ENCODE assay signal across 16 cellular contexts in genomic region chr19:1145635-1146417, GRCh38. TPM values are rescaled to one million over a fixed set of nuclear protein-coding genes. Genes with fewer than 3 reads are reported as not detected.
DNase-seq lines count a peak whose midpoint lies in the region; ATAC-seq, FAIRE-seq and TF ChIP-seq lines count a peak whose summit lies in the region.
"Had no signal": no experiment of that assay in that cellular context is flagged by ENCODE, and none has a peak within 500 bp of the region (broad histone marks: within the 10 kb centered on the region; RNA-seq: fewer than 3 reads in every experiment).

No MANE protein-coding gene starts in this region.

- H3K27ac ChIP-seq in HepG2 (ENCODE audit: extremely low read length, insufficient read depth, low read length) (no peak overlapping the region), right lobe of liver (no peak overlapping the region), A673 (ENCODE audit: low read depth, low read length, poor library complexity, severe bottlenecking) (no peak overlapping the region)
- no peak overlapping the region for H3K27ac ChIP-seq in CD8-positive, alpha-beta memory T cell (ENCODE audit: low read depth, low read length)
- H3K27ac ChIP-seq: 22Rv1, SK-N-MC had no signal

- FAIRE-seq in HepG2 (lab: Jason Lieb, UNC), result no peak

- POLR2A ChIA-PET in HepG2 (lab: Yijun Ruan, JAX), result no interaction called here
- POLR2A ChIA-PET in A673 (lab: Charles Lee; ENCODE audit: low non-redundant PET), result no interaction called here
- POLR2A ChIA-PET in CD8-positive, alpha-beta memory T cell (lab: Charles Lee), result no interaction called here

- H3K4me3 ChIP-seq in HepG2 (replicated peaks in 1 of 3; ENCODE audit: insufficient read depth in 1 of 3, low read depth in 2 of 3, low read length in 3 of 3) (no peak overlapping the region), right lobe of liver (no peak overlapping the region), iPS-15b (ENCODE audit: low read depth, low read length) (no peak overlapping the region), A673 (ENCODE audit: low read depth, low read length, poor library complexity, severe bottlenecking) (no peak overlapping the region)
- no peak overlapping the region for H3K4me3 ChIP-seq in CD8-positive, alpha-beta memory T cell (ENCODE audit: low read length)
- H3K4me3 ChIP-seq: SK-N-MC had no signal

- H2AFZ ChIP-seq in HepG2 (ENCODE audit: low read length), result no peak overlapping the region

- no peak for TF ChIP-seq POLR2A in HepG2 (IDR thresholded peaks at IDR 0.05; ENCODE audit: insufficient read depth in 1 of 2, low read depth in 2 of 2, low read length in 2 of 2)
- TF ChIP-seq POLR2A in right lobe of liver (IDR thresholded peaks at IDR 0.05), result no peak

- TF ChIP-seq RAD21 in HepG2 (CRISPR knock-in tag; IDR thresholded peaks at IDR 0.05), result no peak

- WGBS in HepG2 (ENCODE audit: low lambda C conversion rate), result 98% methylated on average over 14 of the region's 26 CpGs
- WGBS in right lobe of liver (ENCODE audit: insufficient coverage, low coverage, low lambda C conversion rate, missing lambda C conversion rate), result 100% methylated on average over 2 of the region's 26 CpGs

- ATAC-seq in HepG2 (no peak), right lobe of liver (no peak)

- CTCF ChIA-PET in HepG2 (lab: Yijun Ruan, JAX; ENCODE audit: low intra/inter-chr PET ratio, low total read pairs) (no interaction called here), A673 (lab: Charles Lee) (no interaction called here)
- CTCF ChIA-PET in CD8-positive, alpha-beta memory T cell (lab: Charles Lee), result interaction anchor here (1.3 kb wide), 1 partner anchor 16 kb away, joined by 3 read pairs; no protein-coding TSS in a partner anchor

- intact Hi-C loops in HepG2 (cut with micrococcal nuclease; ENCODE audit: unreplicated experiment), result no loop called here
- intact Hi-C loops in right lobe of liver (cut with DNase I), result no loop called here
- intact Hi-C loops in A673 (cut with micrococcal nuclease; ENCODE audit: unreplicated experiment), result no loop called here

- H3K4me1 ChIP-seq in HepG2 (ENCODE audit: insufficient read depth, low read length) (no peaks in the 10 kb centered on the region), right lobe of liver (no peaks in the 10 kb centered on the region), iPS-15b (ENCODE audit: control insufficient read depth, insufficient read depth, low read length) (no peaks in the 10 kb centered on the region), A673 (ENCODE audit: insufficient read depth, low read length, poor library complexity, severe bottlenecking) (no peaks in the 10 kb centered on the region)
- no peaks in the 10 kb centered on the region for H3K4me1 ChIP-seq in CD8-positive, alpha-beta memory T cell (ENCODE audit: insufficient read depth, low read length)

- H3K9me3 ChIP-seq in HepG2 (ENCODE audit: low read length) (no peaks in the 10 kb centered on the region), right lobe of liver (no peaks in the 10 kb centered on the region), iPS-15b (ENCODE audit: control insufficient read depth, insufficient read depth, low read length) (no peaks in the 10 kb centered on the region), A673 (ENCODE audit: low read depth, low read length, poor library complexity, severe bottlenecking) (no peaks in the 10 kb centered on the region)
- no peaks in the 10 kb centered on the region for H3K9me3 ChIP-seq in CD8-positive, alpha-beta memory T cell (ENCODE audit: low read length)

- peaks cover 0 to 5% (median 4%) of the 10 kb centered on the region in 3 donors for H3K4me1 Mint-ChIP-seq in CD8-positive, alpha-beta memory T cell

- in situ Hi-C loops in HepG2 (cut with HindIII; ENCODE audit: extremely low pct_ligation_motif_present, low pct_unique_long_range_greater_than_20kb), result no loop called here

- no peaks in the 10 kb centered on the region for H3K9me3 Mint-ChIP-seq in CD8-positive, alpha-beta memory T cell

- BruUV-seq in HepG2 (replicated peaks; lab: Mats Ljungman, UMichigan), result no TSS peak
- BruUV-seq in A673 (replicated peaks; lab: Mats Ljungman, UMichigan), result no TSS peak

- no peak for DNase-seq in HepG2 (ENCODE audit: low spot score)
- no peak for DNase-seq in right lobe of liver
- DNase-seq in A673 (ENCODE audit: low spot score), result no peak
- DNase-seq in ureter (ENCODE audit: low spot score), result no peak
- no peak for DNase-seq in CD8-positive, alpha-beta memory T cell
- DNase-seq: DMS 273 treated with DMSO at 0.1 percent for 48 hours, DND-41, KBM-7, NCI-H1105 treated with DMSO at 0.1 percent for 48 hours, NCI-H1694, NCI-H2081 treated with DMSO at 0.1 percent for 48 hours, SHP77 had no signal

- no peaks in the 10 kb centered on the region for H4K20me1 ChIP-seq in HepG2 (ENCODE audit: insufficient read depth, low read length)

- H3K27me3 Mint-ChIP-seq in CD8-positive, alpha-beta memory T cell, result peaks cover 0 to 1% of the 10 kb centered on the region in 2 donors

- H3K27me3 ChIP-seq in HepG2 (ENCODE audit: control insufficient read depth in 1 of 2, insufficient read depth in 2 of 2, low read length in 2 of 2) (no peaks in the 10 kb centered on the region; a peak in 1 of 5 replicates), right lobe of liver (no peaks in the 10 kb centered on the region), iPS-15b (ENCODE audit: control insufficient read depth, insufficient read depth, low read length) (no peaks in the 10 kb centered on the region), A673 (replicated peaks; ENCODE audit: insufficient read depth, low read depth, low read length, poor library complexity) (no peaks in the 10 kb centered on the region)
- no peaks in the 10 kb centered on the region for H3K27me3 ChIP-seq in CD8-positive, alpha-beta memory T cell (ENCODE audit: insufficient read depth, low read length, poor library complexity, severe bottlenecking)

- TF ChIP-seq EP300 in HepG2 (IDR thresholded peaks at IDR 0.05; ENCODE audit: low read depth in 2 of 2, low read length in 2 of 2), result no peak
- TF ChIP-seq EP300 in HepG2 (CRISPR knock-in tag; IDR thresholded peaks at IDR 0.05; ENCODE audit: borderline replicate concordance), result no peak

- H3K27ac Mint-ChIP-seq in CD8-positive, alpha-beta memory T cell, result peak overlapping the region in 2 of 8 donors; percentile 10 to 60

- no peak overlapping the region for H3K4me3 Mint-ChIP-seq in CD8-positive, alpha-beta memory T cell
- H3K4me3 Mint-ChIP-seq: CD14-positive monocyte had no signal

- H3K9ac ChIP-seq in HepG2 (ENCODE audit: insufficient read depth, low read depth, low read length), result no peak overlapping the region
- peak overlapping the region; percentile 54 for H3K9ac ChIP-seq in iPS-15b (ENCODE audit: low read depth, low read length)

- TF ChIP-seq CTCF in HepG2 (CRISPR knock-in tag; IDR thresholded peaks at IDR 0.05) (no peak), right lobe of liver (IDR thresholded peaks at IDR 0.05) (no peak), A673 (conservative IDR thresholded peaks at IDR 0.05; ENCODE audit: low read depth, low read length) (no peak)

- peaks cover 11% of the 10 kb centered on the region in 2 experiments; a peak in 4 of 5 replicates for H3K36me3 ChIP-seq in HepG2 (replicated peaks in 1 of 2; ENCODE audit: control insufficient read depth in 1 of 2, insufficient read depth in 2 of 2, low read length in 2 of 2)
- H3K36me3 ChIP-seq in right lobe of liver, result peaks cover 0 to 7% (median 5%) of the 10 kb centered on the region in 4 donors
- peaks cover 20% of the 10 kb centered on the region for H3K36me3 ChIP-seq in iPS-15b (ENCODE audit: control insufficient read depth, insufficient read depth, low read length)
- H3K36me3 ChIP-seq in A673 (ENCODE audit: insufficient read depth, low read length, poor library complexity, severe bottlenecking), result no peaks in the 10 kb centered on the region
- H3K36me3 ChIP-seq in CD8-positive, alpha-beta memory T cell (ENCODE audit: insufficient read depth, low read length), result no peaks in the 10 kb centered on the region

- H3K4me2 ChIP-seq in HepG2 (ENCODE audit: low read depth, low read length), result no peak overlapping the region

- H3K36me3 Mint-ChIP-seq in CD8-positive, alpha-beta memory T cell, result peaks cover 5 to 39% (median 8%) of the 10 kb centered on the region in 3 donors

- H3K79me2 ChIP-seq in HepG2 (ENCODE audit: insufficient read depth, low read length), result no peaks in the 10 kb centered on the region

RNA-seq across cellular contexts. Expression of gene SBNO2, which starts 28.2 kb away (rescaled TPM):
- total RNA-seq in HepG2 (2016; rRNA removed; fragmentation: Illumina TruSeq; extraction: Trizol) (5.8 and 10.4 TPM in 2 replicates), right lobe of liver (10 to 100 TPM; 21.5 to 54.4 (median 25.5) TPM), A673 (2021) (46.9 and 51.8 TPM in 2 replicates), ureter (122 TPM)
- total RNA-seq in HepG2 (2016; cell fraction: cytosol; rRNA removed; fragmentation: Illumina TruSeq; extraction: Trizol; ENCODE audit: low read depth), result 3.3 and 3.8 TPM in 2 replicates
- total RNA-seq in HepG2 (2016; cell fraction: insoluble cytoplasmic fraction; rRNA removed; fragmentation: Illumina TruSeq; extraction: Trizol), result 6.5 and 12.4 TPM in 2 replicates
- total RNA-seq in HepG2 (2016; cell fraction: membrane; rRNA removed; fragmentation: Illumina TruSeq; extraction: Trizol), result 7.7 and 8.1 TPM in 2 replicates
- 10.4 and 12.1 TPM in 2 replicates for total RNA-seq in HepG2 (2016; cell fraction: nucleus; rRNA removed; fragmentation: Illumina TruSeq; extraction: Trizol)
- 8.6 and 10.8 TPM in 2 replicates for polyA plus RNA-seq in HepG2 (2011; rRNA removed)
- polyA plus RNA-seq in HepG2 (2011; cell fraction: cytosol; rRNA removed), result 4.1 and 8.0 TPM in 2 replicates
- polyA plus RNA-seq in HepG2 (2011; cell fraction: nucleus; rRNA removed), result 53.6 and 82.3 TPM in 2 replicates
- polyA plus RNA-seq in HepG2 (2012), result 10.8 and 11.3 TPM in 2 replicates
- polyA plus RNA-seq in HepG2 (2016; cell fraction: cytosol; fragmentation: Illumina TruSeq; extraction: Trizol; ENCODE audit: low read depth), result 1.0 and 1.1 TPM in 2 replicates
- 6.7 and 7.7 TPM in 2 replicates for polyA plus RNA-seq in HepG2 (2016; cell fraction: insoluble cytoplasmic fraction; fragmentation: Illumina TruSeq; extraction: Trizol; ENCODE audit: low read depth)
- polyA plus RNA-seq in HepG2 (2016; cell fraction: membrane; fragmentation: Illumina TruSeq; extraction: Trizol; ENCODE audit: low read depth), result 2.8 and 3.4 TPM in 2 replicates
- 33.1 and 36.3 TPM in 2 replicates for polyA plus RNA-seq in HepG2 (2016; cell fraction: nucleus; fragmentation: Illumina TruSeq; extraction: Trizol; ENCODE audit: insufficient read depth, low read depth)
- 21.5 and 30.2 TPM in 2 replicates for polyA minus RNA-seq in HepG2 (2011; rRNA and poly(A)+ RNA removed; ENCODE audit: low replicate concordance)
- 9.8 and 12.0 TPM in 2 replicates for polyA minus RNA-seq in HepG2 (2011; cell fraction: cytosol; rRNA and poly(A)+ RNA removed)
- 13.0 and 13.4 TPM in 2 replicates for polyA minus RNA-seq in HepG2 (2011; cell fraction: nucleus; rRNA and poly(A)+ RNA removed)
- 10 to 100 TPM; 59.0 to 61.0 TPM for total RNA-seq in CD8-positive, alpha-beta memory T cell
- polyA plus RNA-seq in CD8-positive, alpha-beta memory T cell, result 4.3 TPM

RNA-seq across cellular contexts. Expression of gene GPX4, which starts 42.0 kb away (rescaled TPM):
- total RNA-seq in HepG2 (2016; rRNA removed; fragmentation: Illumina TruSeq; extraction: Trizol) (426 and 535 TPM in 2 replicates), right lobe of liver (100 to 1,000 TPM; 204 to 389 (median 212) TPM), A673 (2021) (368 and 435 TPM in 2 replicates), ureter (213 TPM)
- total RNA-seq in HepG2 (2016; cell fraction: cytosol; rRNA removed; fragmentation: Illumina TruSeq; extraction: Trizol; ENCODE audit: low read depth), result 2,785 and 3,522 TPM in 2 replicates
- 340 and 561 TPM in 2 replicates for total RNA-seq in HepG2 (2016; cell fraction: insoluble cytoplasmic fraction; rRNA removed; fragmentation: Illumina TruSeq; extraction: Trizol)
- 1,902 and 2,313 TPM in 2 replicates for total RNA-seq in HepG2 (2016; cell fraction: membrane; rRNA removed; fragmentation: Illumina TruSeq; extraction: Trizol)
- total RNA-seq in HepG2 (2016; cell fraction: nucleus; rRNA removed; fragmentation: Illumina TruSeq; extraction: Trizol), result 168 and 177 TPM in 2 replicates
- polyA plus RNA-seq in HepG2 (2011; rRNA removed), result 613 and 728 TPM in 2 replicates
- polyA plus RNA-seq in HepG2 (2011; cell fraction: cytosol; rRNA removed), result 837 and 1,257 TPM in 2 replicates
- polyA plus RNA-seq in HepG2 (2011; cell fraction: nucleus; rRNA removed), result 557 and 562 TPM in 2 replicates
- 539 and 705 TPM in 2 replicates for polyA plus RNA-seq in HepG2 (2012)
- polyA plus RNA-seq in HepG2 (2016; cell fraction: cytosol; fragmentation: Illumina TruSeq; extraction: Trizol; ENCODE audit: low read depth), result 3,701 and 4,930 TPM in 2 replicates
- 454 and 583 TPM in 2 replicates for polyA plus RNA-seq in HepG2 (2016; cell fraction: insoluble cytoplasmic fraction; fragmentation: Illumina TruSeq; extraction: Trizol; ENCODE audit: low read depth)
- 2,313 and 2,706 TPM in 2 replicates for polyA plus RNA-seq in HepG2 (2016; cell fraction: membrane; fragmentation: Illumina TruSeq; extraction: Trizol; ENCODE audit: low read depth)
- polyA plus RNA-seq in HepG2 (2016; cell fraction: nucleus; fragmentation: Illumina TruSeq; extraction: Trizol; ENCODE audit: insufficient read depth, low read depth), result 387 and 420 TPM in 2 replicates
- 195 and 435 TPM in 2 replicates for polyA minus RNA-seq in HepG2 (2011; rRNA and poly(A)+ RNA removed; ENCODE audit: low replicate concordance)
- 211 and 241 TPM in 2 replicates for polyA minus RNA-seq in HepG2 (2011; cell fraction: cytosol; rRNA and poly(A)+ RNA removed)
- polyA minus RNA-seq in HepG2 (2011; cell fraction: nucleus; rRNA and poly(A)+ RNA removed), result 51.6 and 73.4 TPM in 2 replicates
- 100 to 1,000 TPM; 222 TPM for total RNA-seq in CD8-positive, alpha-beta memory T cell
- 373 TPM for polyA plus RNA-seq in CD8-positive, alpha-beta memory T cell

RNA-seq across cellular contexts. Expression of gene POLR2E, which starts 50.7 kb away (rescaled TPM):
- 140 TPM in 2 replicates for total RNA-seq in HepG2 (2016; rRNA removed; fragmentation: Illumina TruSeq; extraction: Trizol)
- 43.4 and 44.8 TPM in 2 replicates for total RNA-seq in HepG2 (2016; cell fraction: cytosol; rRNA removed; fragmentation: Illumina TruSeq; extraction: Trizol; ENCODE audit: low read depth)
- 135 and 141 TPM in 2 replicates for total RNA-seq in HepG2 (2016; cell fraction: insoluble cytoplasmic fraction; rRNA removed; fragmentation: Illumina TruSeq; extraction: Trizol)
- 89.0 and 92.5 TPM in 2 replicates for total RNA-seq in HepG2 (2016; cell fraction: membrane; rRNA removed; fragmentation: Illumina TruSeq; extraction: Trizol)
- 54.0 and 55.3 TPM in 2 replicates for total RNA-seq in HepG2 (2016; cell fraction: nucleus; rRNA removed; fragmentation: Illumina TruSeq; extraction: Trizol)
- polyA plus RNA-seq in HepG2 (2011; rRNA removed), result 272 and 305 TPM in 2 replicates
- 222 and 337 TPM in 2 replicates for polyA plus RNA-seq in HepG2 (2011; cell fraction: cytosol; rRNA removed)
- polyA plus RNA-seq in HepG2 (2011; cell fraction: nucleus; rRNA removed), result 150 and 188 TPM in 2 replicates
- 201 and 222 TPM in 2 replicates for polyA plus RNA-seq in HepG2 (2012)
- polyA plus RNA-seq in HepG2 (2016; cell fraction: cytosol; fragmentation: Illumina TruSeq; extraction: Trizol; ENCODE audit: low read depth), result 94.9 and 102 TPM in 2 replicates
- 246 and 282 TPM in 2 replicates for polyA plus RNA-seq in HepG2 (2016; cell fraction: insoluble cytoplasmic fraction; fragmentation: Illumina TruSeq; extraction: Trizol; ENCODE audit: low read depth)
- 145 and 159 TPM in 2 replicates for polyA plus RNA-seq in HepG2 (2016; cell fraction: membrane; fragmentation: Illumina TruSeq; extraction: Trizol; ENCODE audit: low read depth)
- 179 TPM in 2 replicates for polyA plus RNA-seq in HepG2 (2016; cell fraction: nucleus; fragmentation: Illumina TruSeq; extraction: Trizol; ENCODE audit: insufficient read depth, low read depth)
- 343 and 389 TPM in 2 replicates for polyA minus RNA-seq in HepG2 (2011; rRNA and poly(A)+ RNA removed; ENCODE audit: low replicate concordance)
- 104 and 129 TPM in 2 replicates for polyA minus RNA-seq in HepG2 (2011; cell fraction: cytosol; rRNA and poly(A)+ RNA removed)
- polyA minus RNA-seq in HepG2 (2011; cell fraction: nucleus; rRNA and poly(A)+ RNA removed), result 39.5 and 42.0 TPM in 2 replicates
- 100 to 1,000 TPM; 112 to 256 (median 131) TPM for total RNA-seq in right lobe of liver
- total RNA-seq in A673 (2021), result 342 and 343 TPM in 2 replicates
- total RNA-seq in ureter, result 138 TPM
- 100 to 1,000 TPM; 270 to 278 TPM for total RNA-seq in CD8-positive, alpha-beta memory T cell
- polyA plus RNA-seq in CD8-positive, alpha-beta memory T cell, result 249 TPM

RNA-seq across cellular contexts. Expression of gene STK11, which starts 59.8 kb away (rescaled TPM):
- total RNA-seq in HepG2 (2016; rRNA removed; fragmentation: Illumina TruSeq; extraction: Trizol), result 28.4 and 43.6 TPM in 2 replicates
- 18.3 and 20.2 TPM in 2 replicates for total RNA-seq in HepG2 (2016; cell fraction: cytosol; rRNA removed; fragmentation: Illumina TruSeq; extraction: Trizol; ENCODE audit: low read depth)
- 23.3 and 42.4 TPM in 2 replicates for total RNA-seq in HepG2 (2016; cell fraction: insoluble cytoplasmic fraction; rRNA removed; fragmentation: Illumina TruSeq; extraction: Trizol)
- 47.5 and 49.4 TPM in 2 replicates for total RNA-seq in HepG2 (2016; cell fraction: membrane; rRNA removed; fragmentation: Illumina TruSeq; extraction: Trizol)
- 33.1 and 35.0 TPM in 2 replicates for total RNA-seq in HepG2 (2016; cell fraction: nucleus; rRNA removed; fragmentation: Illumina TruSeq; extraction: Trizol)
- 27.5 and 40.8 TPM in 2 replicates for polyA plus RNA-seq in HepG2 (2011; rRNA removed)
- 31.3 and 45.7 TPM in 2 replicates for polyA plus RNA-seq in HepG2 (2011; cell fraction: cytosol; rRNA removed)
- 143 and 178 TPM in 2 replicates for polyA plus RNA-seq in HepG2 (2011; cell fraction: nucleus; rRNA removed)
- polyA plus RNA-seq in HepG2 (2012), result 38.3 and 41.3 TPM in 2 replicates
- 12.4 and 14.0 TPM in 2 replicates for polyA plus RNA-seq in HepG2 (2016; cell fraction: cytosol; fragmentation: Illumina TruSeq; extraction: Trizol; ENCODE audit: low read depth)
- polyA plus RNA-seq in HepG2 (2016; cell fraction: insoluble cytoplasmic fraction; fragmentation: Illumina TruSeq; extraction: Trizol; ENCODE audit: low read depth), result 24.8 and 28.5 TPM in 2 replicates
- 31.5 and 34.3 TPM in 2 replicates for polyA plus RNA-seq in HepG2 (2016; cell fraction: membrane; fragmentation: Illumina TruSeq; extraction: Trizol; ENCODE audit: low read depth)
- polyA plus RNA-seq in HepG2 (2016; cell fraction: nucleus; fragmentation: Illumina TruSeq; extraction: Trizol; ENCODE audit: insufficient read depth, low read depth), result 76.9 and 78.9 TPM in 2 replicates
- 2.2 and 54.9 TPM in 2 replicates for polyA minus RNA-seq in HepG2 (2011; rRNA and poly(A)+ RNA removed; ENCODE audit: low replicate concordance)
- 24.1 and 27.3 TPM in 2 replicates for polyA minus RNA-seq in HepG2 (2011; cell fraction: cytosol; rRNA and poly(A)+ RNA removed)
- 21.8 and 30.2 TPM in 2 replicates for polyA minus RNA-seq in HepG2 (2011; cell fraction: nucleus; rRNA and poly(A)+ RNA removed)
- 10 to 100 TPM; 23.8 to 34.0 (median 29.5) TPM for total RNA-seq in right lobe of liver
- 64.9 and 73.2 TPM in 2 replicates for total RNA-seq in A673 (2021)
- 51.2 TPM for total RNA-seq in ureter
- total RNA-seq in CD8-positive, alpha-beta memory T cell, result 10 to 100 TPM; 66.9 to 69.7 TPM
- polyA plus RNA-seq in CD8-positive, alpha-beta memory T cell, result 37.0 TPM
